8 cellular contexts compared by ENCODE assay signal in genomic region chr11:68903631-68904457, GRCh38. TPM values are rescaled to one million over a fixed set of nuclear protein-coding genes. Genes with fewer than 3 reads are reported as not detected.
A peak's percentile ranks its signal among the peaks of the same experiment; 100 is the strongest.
DNase-seq lines count a peak whose midpoint lies in the region; ATAC-seq and TF ChIP-seq lines count a peak whose summit lies in the region.

Gene IGHMBP2 (plus strand): TSS chr11:68903891. CDS start chr11:68903953, 62 bp downstream.
Gene MRPL21 (minus strand): TSS chr11:68903832. CDS start chr11:68903810, 22 bp downstream.

- 0 out of 2 replicates have a peak, but pooled peaks cover 11% of the 10 kb centered on the region for H3K36me3 ChIP-seq in PC-9 (ENCODE audit: low read depth)
- peaks cover 0 to 46% (median 24%) of the 10 kb centered on the region in 3 donors for H3K36me3 ChIP-seq in esophagus squamous epithelium

- TF ChIP-seq CTCF in GM20000 (IDR thresholded peaks at IDR 0.05; ENCODE audit: extremely low read depth, missing control alignments) (no peak), PC-9 (conservative IDR thresholded peaks at IDR 0.05) (no peak), esophagus squamous epithelium (IDR thresholded peaks at IDR 0.05) (peak in 1 of 6 experiments; percentile 18)

- peaks cover 24% of the 10 kb centered on the region for H3K4me1 ChIP-seq in PC-9 (replicated peaks; ENCODE audit: insufficient read depth)
- peaks cover 19 to 39% (median 21%) of the 10 kb centered on the region in 3 donors for H3K4me1 ChIP-seq in esophagus squamous epithelium

- peak in 1 of 4 donors; percentile 72 for TF ChIP-seq POLR2A in esophagus squamous epithelium (IDR thresholded peaks at IDR 0.05)

- H2AFZ ChIP-seq in PC-9, result peak within 1 kb of the TSS; percentile 94

- intact Hi-C loops in PC-9 (cut with micrococcal nuclease; ENCODE audit: unreplicated experiment) (loop anchor here (1.0 to 5.0 kb wide), 2 partner anchors 140 to 183 kb away; no protein-coding TSS in a partner anchor), esophagus squamous epithelium (cut with DNase I) (no loop called here)

- H3K27me3 Mint-ChIP-seq in activated T-cell treated with anti-CD3 and anti-CD28 coated beads, Interleukin-2, amount 50 U/mL, for 4 hours (ENCODE audit: low read depth), result no peaks in the 10 kb centered on the region

- H3K9me3 ChIP-seq in PC-9 (ENCODE audit: insufficient read depth, low read depth), result no peaks in the 10 kb centered on the region
- H3K9me3 ChIP-seq in esophagus squamous epithelium, result no peaks in the 10 kb centered on the region

- H3K4me3 Mint-ChIP-seq in activated T-cell treated with anti-CD3 and anti-CD28 coated beads, Interleukin-2, amount 50 U/mL, for 4 hours, result peak within 1 kb of the TSS; percentile 99

- H4K20me1 ChIP-seq in PC-9 (ENCODE audit: insufficient read depth), result peaks cover 15% of the 10 kb centered on the region

- WGBS in esophagus squamous epithelium, 2 donors, result 0% methylated on average over 21 to 33 of the region's 79 CpGs

- peak; percentile 82 for DNase-seq in COLO829 (ENCODE audit: low spot score)
- peak; percentile 94 for DNase-seq in GM20000 (ENCODE audit: low spot score)
- DNase-seq in HUDEP-2 (lab: John Stamatoyannopoulos, UW; ENCODE audit: unreplicated experiment in 76 of 76), result peak in 72 of 76 experiments; percentile 11 to 87 (median 66)
- DNase-seq in PC-9, result peak; percentile 70 to 86
- peak; percentile 79 for DNase-seq in activated T-cell treated with anti-CD3 and anti-CD28 coated beads, Interleukin-2, amount 50 U/mL, for 4 hours
- peak; percentile 39 for DNase-seq in esophagus squamous epithelium (lab: John Stamatoyannopoulos, UW)
- DNase-seq in myocyte (ENCODE audit: low read depth), result peak; percentile 87
- DNase-seq in stimulated activated CD8-positive, alpha-beta memory T cell treated with anti-CD3 and anti-CD28 coated beads, Interleukin-7, amount 100 ng/mL, for 48 hours (ENCODE audit: extremely low read depth in 1 of 2, low read depth in 1 of 2), result peak; percentile 73 to 76

- ATAC-seq in activated T-cell treated with anti-CD3 and anti-CD28 coated beads, Interleukin-2, amount 50 U/mL, for 4 hours, result peak; percentile 95 to 98

- H3F3A ChIP-seq in PC-9 (ENCODE audit: insufficient read depth, low read depth), result 0 out of 2 replicates have a peak, but pooled peaks cover 3% of the 10 kb centered on the region

- peak within 1 kb of the TSS; percentile 81 for H3K4me2 ChIP-seq in PC-9

- H3K36me3 Mint-ChIP-seq in activated T-cell treated with anti-CD3 and anti-CD28 coated beads, Interleukin-2, amount 50 U/mL, for 4 hours (ENCODE audit: insufficient read depth), result peaks cover 29% of the 10 kb centered on the region

- peaks cover 41% of the 10 kb centered on the region for H3K4me1 Mint-ChIP-seq in activated T-cell treated with anti-CD3 and anti-CD28 coated beads, Interleukin-2, amount 50 U/mL, for 4 hours (ENCODE audit: low read depth)

- H3K27me3 ChIP-seq in PC-9 (ENCODE audit: insufficient read depth, low read depth) (no peaks in the 10 kb centered on the region), esophagus squamous epithelium (no peaks in the 10 kb centered on the region)

- TSS peak; percentile 34 for BruUV-seq in PC-9 (replicated peaks; lab: Mats Ljungman, UMichigan)

- H3K79me2 ChIP-seq in PC-9 (ENCODE audit: low read depth), result peaks cover 58% of the 10 kb centered on the region

- POLR2A ChIA-PET in PC-9 (lab: Charles Lee; ENCODE audit: unreplicated experiment), result interaction anchor here (0.7 kb wide), 1 partner anchor 53 kb away, joined by 4 read pairs; no protein-coding TSS in a partner anchor

- peak within 1 kb of the TSS; percentile 99 for H3K4me3 ChIP-seq in PC-9
- H3K4me3 ChIP-seq in esophagus squamous epithelium, result peak within 1 kb of the TSS; percentile 66 to 99 (median 92)

- no peaks in the 10 kb centered on the region for H3K9me3 Mint-ChIP-seq in activated T-cell treated with anti-CD3 and anti-CD28 coated beads, Interleukin-2, amount 50 U/mL, for 4 hours

- H3K27ac ChIP-seq in PC-9 (peak within 1 kb of the TSS; percentile 36), esophagus squamous epithelium (peak within 1 kb of the TSS; percentile 86 to 96 (median 90))

- H3K9me2 ChIP-seq in PC-9 (ENCODE audit: insufficient read depth), result no peaks in the 10 kb centered on the region

- CTCF ChIA-PET in PC-9 (lab: Charles Lee), result interaction anchor here (0.6 to 0.9 kb wide), 4 partner anchors 26 to 1007 kb away, joined by 3 to 4 read pairs (median 3); no protein-coding TSS in a partner anchor

RNA-seq across cellular contexts. Expression of gene IGHMBP2, which starts in this region (rescaled TPM):
- total RNA-seq in PC-9 (2021) (27.0 and 27.6 TPM in 2 replicates), esophagus squamous epithelium (10 to 100 TPM in 3 of 4 donors, 1 to 10 TPM in 1; 9.7 to 15.3 (median 12.8) TPM), myocyte (9.7 and 10.0 TPM in 2 replicates)
- 10 to 100 TPM; 26.6 to 34.0 (median 29.6) TPM for total RNA-seq in activated T-cell treated with anti-CD3 and anti-CD28 coated beads, Interleukin-2, amount 50 U/mL, for 4 hours
- 10.4 TPM for polyA plus RNA-seq in myocyte (2012)

RNA-seq across cellular contexts. Expression of gene MRPL21, which starts in this region (rescaled TPM):
- total RNA-seq in PC-9 (2021), result 81.9 and 88.0 TPM in 2 replicates
- 100 to 1,000 TPM; 106 to 130 (median 122) TPM for total RNA-seq in activated T-cell treated with anti-CD3 and anti-CD28 coated beads, Interleukin-2, amount 50 U/mL, for 4 hours
- 10 to 100 TPM; 39.7 to 81.5 (median 48.6) TPM for total RNA-seq in esophagus squamous epithelium
- total RNA-seq in myocyte, result 39.9 and 50.4 TPM in 2 replicates
- 59.6 TPM for polyA plus RNA-seq in myocyte (2012)

Comparison
In these comparisons a context has a peak if more than half of its experiments do, and no peak if none do; other contexts are left out.
1. Peak in every context shown above with its lines: DNase-seq, ATAC-seq, H3K4me3 ChIP-seq and H3K27ac ChIP-seq.
2. DNase-seq: peak in every context shown above with its lines; median percentile 94 in GM20000; 87 in myocyte; 82 in COLO829; 79 in activated T-cell treated with anti-CD3 and anti-CD28 coated beads, Interleukin-2, amount 50 U/mL, for 4 hours; 78 in PC-9; 74 in stimulated activated CD8-positive, alpha-beta memory T cell treated with anti-CD3 and anti-CD28 coated beads, Interleukin-7, amount 100 ng/mL, for 48 hours; 66 in HUDEP-2; 39 in esophagus squamous epithelium.